In genomic region chr1:193417420-193417819, GRCh38 we compare ENCODE assay signal across 10 cellular contexts.
DNase-seq lines count a peak whose midpoint lies in the region; ATAC-seq and TF ChIP-seq lines count a peak whose summit lies in the region.
"Had no signal": no experiment of that assay in that cellular context is flagged by ENCODE, and none has a peak within 500 bp of the region (broad histone marks: within the 10 kb centered on the region; RNA-seq: fewer than 3 reads in every experiment).

No MANE protein-coding gene starts in this region.

- H3K79me1 ChIP-seq in mesendoderm (ENCODE audit: low read length) = no peaks in the 10 kb centered on the region

- H3K9me3 Mint-ChIP-seq in activated naive CD4-positive, alpha-beta T cell treated with anti-CD3 and anti-CD28 coated beads, Interleukin-2, amount 50 U/mL, for 24 hours = peaks cover 20% of the 10 kb centered on the region

- H3K56ac ChIP-seq in mesendoderm (ENCODE audit: low read length) = no peak overlapping the region

- H3K79me2 ChIP-seq in OCI-LY7 (ENCODE audit: insufficient read depth, low read depth, low read length) = no peaks in the 10 kb centered on the region
- H3K79me2 ChIP-seq in mesendoderm (ENCODE audit: control insufficient read depth, insufficient read depth, low read length) = no peaks in the 10 kb centered on the region

- H3K27me3 ChIP-seq in right lobe of liver (no peaks in the 10 kb centered on the region), gastroesophageal sphincter (no peaks in the 10 kb centered on the region), mesendoderm (ENCODE audit: insufficient read depth, low read length, poor library complexity) (no peaks in the 10 kb centered on the region)
- H3K27me3 ChIP-seq: cardiac muscle cell had no signal

- ATAC-seq in right lobe of liver (no peak), gastroesophageal sphincter (no peak)

- intact Hi-C loops in OCI-LY7 (cut with micrococcal nuclease; ENCODE audit: unreplicated experiment) = no loop called here
- intact Hi-C loops in right lobe of liver (cut with DNase I) = no loop called here

- WGBS in right lobe of liver (ENCODE audit: insufficient coverage, low coverage, low lambda C conversion rate, missing lambda C conversion rate) = 33% methylated on average over 1 of the region's 1 CpG
- 20 to 80% methylated on average over 1 of the region's 1 CpG for WGBS in gastroesophageal sphincter (ENCODE audit: low coverage in 1 of 2), 2 donors
- WGBS in mesendoderm (ENCODE audit: extremely low coverage, insufficient coverage, low lambda C conversion rate) = no CpG with 5 or more reads among the region's 1 CpG

- peaks cover 73% of the 10 kb centered on the region for H3K4me1 Mint-ChIP-seq in activated naive CD4-positive, alpha-beta T cell treated with anti-CD3 and anti-CD28 coated beads, Interleukin-2, amount 50 U/mL, for 24 hours

- BruUV-seq in OCI-LY7 (replicated peaks; lab: Mats Ljungman, UMichigan) = no TSS peak

- no peaks in the 10 kb centered on the region for H3K9me2 ChIP-seq in OCI-LY7 (ENCODE audit: insufficient read depth, low read length)

- peak overlapping the region; percentile 89 for H3K27ac Mint-ChIP-seq in activated naive CD4-positive, alpha-beta T cell treated with anti-CD3 and anti-CD28 coated beads, Interleukin-2, amount 50 U/mL, for 24 hours

- H3K4me1 ChIP-seq in OCI-LY7 (ENCODE audit: insufficient read depth, low read length, poor library complexity, severe bottlenecking) = peaks cover 16% of the 10 kb centered on the region
- H3K4me1 ChIP-seq in right lobe of liver = no peaks in the 10 kb centered on the region
- peaks cover 0 to 11% (median 0%) of the 10 kb centered on the region in 3 donors for H3K4me1 ChIP-seq in gastroesophageal sphincter
- peaks cover 3% of the 10 kb centered on the region for H3K4me1 ChIP-seq in mesendoderm (ENCODE audit: control insufficient read depth, low read depth, low read length)

- peak overlapping the region; percentile 97; the same call in 1 of the 2 replicates for H2AFZ ChIP-seq in OCI-LY7 (ENCODE audit: low read length)

- no peaks in the 10 kb centered on the region for H3K9me3 ChIP-seq in OCI-LY7 (ENCODE audit: low read length)
- no peaks in the 10 kb centered on the region for H3K9me3 ChIP-seq in right lobe of liver
- H3K9me3 ChIP-seq in gastroesophageal sphincter = no peaks in the 10 kb centered on the region

- no peak overlapping the region for H2AK5ac ChIP-seq in mesendoderm (ENCODE audit: low read length)

- no peaks in the 10 kb centered on the region for H3K27me3 Mint-ChIP-seq in activated naive CD4-positive, alpha-beta T cell treated with anti-CD3 and anti-CD28 coated beads, Interleukin-2, amount 50 U/mL, for 24 hours

- peaks cover 5% of the 10 kb centered on the region for H3K36me3 Mint-ChIP-seq in activated naive CD4-positive, alpha-beta T cell treated with anti-CD3 and anti-CD28 coated beads, Interleukin-2, amount 50 U/mL, for 24 hours

- POLR2A ChIA-PET in OCI-LY7 (lab: Charles Lee) = interaction anchor here (1.0 to 1.3 kb wide), 2 partner anchors 8 to 58 kb away, joined by 3 to 4 read pairs; no protein-coding TSS in a partner anchor

- TF ChIP-seq CTCF in OCI-LY7 (conservative IDR thresholded peaks at IDR 0.05; ENCODE audit: low read length) (no peak), right lobe of liver (IDR thresholded peaks at IDR 0.05) (no peak), gastroesophageal sphincter (IDR thresholded peaks at IDR 0.05) (no peak)

- H3K4ac ChIP-seq in mesendoderm (ENCODE audit: low read depth, low read length) = no peak overlapping the region

- CTCF ChIA-PET in OCI-LY7 (lab: Charles Lee; ENCODE audit: unreplicated experiment) = no interaction called here

- H3K4me2 ChIP-seq in OCI-LY7 (ENCODE audit: low read length) = no peak overlapping the region
- no peak overlapping the region for H3K4me2 ChIP-seq in mesendoderm (ENCODE audit: low read length)

- H3K4me3 Mint-ChIP-seq in activated naive CD4-positive, alpha-beta T cell treated with anti-CD3 and anti-CD28 coated beads, Interleukin-2, amount 50 U/mL, for 24 hours = peak overlapping the region; percentile 79

- DNase-seq in ELR (ENCODE audit: low read depth) (peak; percentile 54), OCI-LY7 (ENCODE audit: low spot score) (no peak), right lobe of liver (no peak), ecto neural progenitor cell (ENCODE audit: low spot score) (no peak), mesendoderm (no peak)
- DNase-seq in effector CD8-positive, alpha-beta T cell (lab: John Stamatoyannopoulos, UW) = no peak
- DNase-seq: small intestine had no signal

- no peak for TF ChIP-seq POLR2A in right lobe of liver (IDR thresholded peaks at IDR 0.05)
- no peak for TF ChIP-seq POLR2A in gastroesophageal sphincter (IDR thresholded peaks at IDR 0.05)

- H2BK120ac ChIP-seq in mesendoderm (ENCODE audit: low read depth, low read length) = no peak overlapping the region

- no peak overlapping the region for H4K8ac ChIP-seq in mesendoderm (ENCODE audit: low read depth, low read length)

- no peak overlapping the region for H4K5ac ChIP-seq in mesendoderm (ENCODE audit: low read length)

- no peak overlapping the region for H3K23ac ChIP-seq in mesendoderm (ENCODE audit: low read length)

- TF ChIP-seq EP300 in gastroesophageal sphincter (IDR thresholded peaks at IDR 0.05) = no peak

- H3K9ac ChIP-seq in mesendoderm (ENCODE audit: low read length) = no peak overlapping the region

- H3K4me3 ChIP-seq in OCI-LY7 (ENCODE audit: low read depth, low read length, poor library complexity, severe bottlenecking) = no peak overlapping the region
- H3K4me3 ChIP-seq in right lobe of liver = no peak overlapping the region
- no peak overlapping the region for H3K4me3 ChIP-seq in gastroesophageal sphincter
- H3K4me3 ChIP-seq in mesendoderm (ENCODE audit: low read length) = no peak overlapping the region
- H3K4me3 ChIP-seq: cardiac muscle cell had no signal

- H2BK5ac ChIP-seq in mesendoderm (ENCODE audit: low read length) = no peak overlapping the region

- no peaks in the 10 kb centered on the region for H3K36me3 ChIP-seq in OCI-LY7 (ENCODE audit: insufficient read depth, low read length)
- no peaks in the 10 kb centered on the region for H3K36me3 ChIP-seq in right lobe of liver
- H3K36me3 ChIP-seq in gastroesophageal sphincter = no peaks in the 10 kb centered on the region
- no peaks in the 10 kb centered on the region for H3K36me3 ChIP-seq in mesendoderm (ENCODE audit: control insufficient read depth, insufficient read depth, low read length)
- H3K36me3 ChIP-seq: cardiac muscle cell had no signal

- no peak overlapping the region for H3K18ac ChIP-seq in mesendoderm (ENCODE audit: low read length)

- H3K27ac ChIP-seq in OCI-LY7 (ENCODE audit: low read depth, low read length, poor library complexity, severe bottlenecking) (no peak overlapping the region), right lobe of liver (peak overlapping the region; percentile 48 to 65 (median 58)), gastroesophageal sphincter (no peak overlapping the region), mesendoderm (ENCODE audit: low read depth, low read length) (no peak overlapping the region)
- H3K27ac ChIP-seq: cardiac muscle cell had no signal

- H4K20me1 ChIP-seq in OCI-LY7 (ENCODE audit: insufficient read depth, low read length) = no peaks in the 10 kb centered on the region

- no peak overlapping the region for H2BK15ac ChIP-seq in mesendoderm (replicated peaks; ENCODE audit: low read depth)

Comparison
In these comparisons a context has a peak if more than half of its experiments do, and no peak if none do; other contexts are left out.
1. H3K27ac ChIP-seq: peak in right lobe of liver (3 of 3); none in OCI-LY7 (single experiment), gastroesophageal sphincter (0 of 4) and mesendoderm (single experiment).